20 cellular contexts compared by ENCODE assay signal in genomic region chr21:33076600-33077329, GRCh38. TPM values are rescaled to one million over a fixed set of nuclear protein-coding genes. Genes with fewer than 3 reads are reported as not detected.
A peak's percentile ranks its signal among the peaks of the same experiment; 100 is the strongest.
DNase-seq lines count a peak whose midpoint lies in the region; ATAC-seq and TF ChIP-seq lines count a peak whose summit lies in the region.
"Had no signal": no experiment of that assay in that cellular context is flagged by ENCODE, and none has a peak within 500 bp of the region (broad histone marks: within the 10 kb centered on the region; RNA-seq: fewer than 3 reads in every experiment).

No MANE protein-coding gene starts in this region.

- no peaks in the 10 kb centered on the region for H3K9me3 ChIP-seq in Loucy (ENCODE audit: insufficient read depth, low read depth, low read length)
- H3K9me3 ChIP-seq: HAP-1 had no signal

- H3K4me3 ChIP-seq in Loucy (ENCODE audit: low read length, poor library complexity, severe bottlenecking) (no peak overlapping the region), dorsolateral prefrontal cortex (peak overlapping the region in 3 of 59 donors; percentile 0 to 4 (median 2))
- H3K4me3 ChIP-seq: HAP-1 had no signal

- H3K27me3 ChIP-seq in Loucy (ENCODE audit: insufficient read depth, low read length, poor library complexity, severe bottlenecking) (no peaks in the 10 kb centered on the region), dorsolateral prefrontal cortex (peaks cover 0 to 36% (median 19%) of the 10 kb centered on the region in 45 donors)

- no peaks in the 10 kb centered on the region for H4K20me1 ChIP-seq in Loucy (ENCODE audit: insufficient read depth, low read length, poor library complexity, severe bottlenecking)

- H3K9me2 ChIP-seq in Loucy (replicated peaks; ENCODE audit: low read depth, low read length), result no peaks in the 10 kb centered on the region

- intact Hi-C loops in dorsolateral prefrontal cortex (cut with DNase I), result loop anchor here in 1 of 2 donors (5.0 to 10.0 kb wide), 2 partner anchors 102 to 139 kb away; no protein-coding TSS in a partner anchor

- no peak overlapping the region for H3K9ac ChIP-seq in Loucy (ENCODE audit: low read depth, low read length, poor library complexity, severe bottlenecking)

- peak overlapping the region; percentile 35 for H3K4me2 ChIP-seq in Loucy (ENCODE audit: low read depth, low read length, poor library complexity, severe bottlenecking)

- H3F3A ChIP-seq in Loucy (ENCODE audit: low read depth), result no peaks in the 10 kb centered on the region

- no peak for ATAC-seq in GM21367 (IDR thresholded peaks at IDR 0.05; ENCODE audit: unreplicated experiment)
- no peak for ATAC-seq in HG03175 (IDR thresholded peaks at IDR 0.05; ENCODE audit: unreplicated experiment)
- ATAC-seq: HepG2 had no signal

- no peaks in the 10 kb centered on the region for H3K36me3 Mint-ChIP-seq in activated naive CD4-positive, alpha-beta T cell treated with anti-CD3 and anti-CD28 coated beads, Interleukin-2, amount 10 ng/mL, durations not matched to agents 7 days and 5 days
- no peaks in the 10 kb centered on the region for H3K36me3 Mint-ChIP-seq in type B pancreatic cell
- H3K36me3 Mint-ChIP-seq: CD4-positive, CD25-positive, alpha-beta regulatory T cell; CD8-positive, alpha-beta memory T cell; IgD-negative memory B cell had no signal

- peaks cover 9% of the 10 kb centered on the region for H3K4me1 Mint-ChIP-seq in activated naive CD4-positive, alpha-beta T cell treated with anti-CD3 and anti-CD28 coated beads, Interleukin-2, amount 10 ng/mL, durations not matched to agents 7 days and 5 days
- H3K4me1 Mint-ChIP-seq in type B pancreatic cell (ENCODE audit: unreplicated experiment), result peaks cover 9% of the 10 kb centered on the region

- peaks cover 35% of the 10 kb centered on the region for H3K4me1 ChIP-seq in Loucy (ENCODE audit: insufficient read depth, low read length, poor library complexity, severe bottlenecking)

- no peak for TF ChIP-seq CTCF in Loucy (conservative IDR thresholded peaks at IDR 0.05; ENCODE audit: low read length)
- no peak for TF ChIP-seq CTCF in dorsolateral prefrontal cortex (IDR thresholded peaks at IDR 0.05 in 54 of 56, conservative IDR thresholded peaks at IDR 0.05 in 2 of 56; ENCODE audit: low read depth in 1 of 56, partially characterized antibody in 56 of 56)
- TF ChIP-seq CTCF in type B pancreatic cell (conservative IDR thresholded peaks at IDR 0.05), result no peak

- H3K27ac ChIP-seq in dorsolateral prefrontal cortex, result peak overlapping the region in 46 of 59 donors; percentile 12 to 94 (median 80)

- peaks cover 76% of the 10 kb centered on the region for H3K27me3 Mint-ChIP-seq in activated naive CD4-positive, alpha-beta T cell treated with anti-CD3 and anti-CD28 coated beads, Interleukin-2, amount 10 ng/mL, durations not matched to agents 7 days and 5 days
- peaks cover 79% of the 10 kb centered on the region for H3K27me3 Mint-ChIP-seq in type B pancreatic cell

- H3K27ac Mint-ChIP-seq in activated naive CD4-positive, alpha-beta T cell treated with anti-CD3 and anti-CD28 coated beads, Interleukin-2, amount 10 ng/mL, durations not matched to agents 7 days and 5 days, result peak overlapping the region; percentile 39
- H3K27ac Mint-ChIP-seq in type B pancreatic cell, result peak overlapping the region; percentile 80
- H3K27ac Mint-ChIP-seq: B cell; CD4-positive, CD25-positive, alpha-beta regulatory T cell; CD8-positive, alpha-beta memory T cell; IgD-negative memory B cell had no signal

- no peaks in the 10 kb centered on the region for H3K9me3 Mint-ChIP-seq in activated naive CD4-positive, alpha-beta T cell treated with anti-CD3 and anti-CD28 coated beads, Interleukin-2, amount 10 ng/mL, durations not matched to agents 7 days and 5 days
- H3K9me3 Mint-ChIP-seq in type B pancreatic cell, result no peaks in the 10 kb centered on the region
- H3K9me3 Mint-ChIP-seq: CD4-positive, CD25-positive, alpha-beta regulatory T cell; IgD-negative memory B cell had no signal

- CTCF ChIA-PET in activated naive CD4-positive, alpha-beta T cell treated with anti-CD3 and anti-CD28 coated beads, Interleukin-2, amount 10 ng/mL, durations not matched to agents 7 days and 5 days (lab: Charles Lee), result no interaction called here

- H3K36me3 ChIP-seq in Loucy (ENCODE audit: insufficient read depth, low read length), result no peaks in the 10 kb centered on the region
- H3K36me3 ChIP-seq: HAP-1 had no signal

- H2AFZ ChIP-seq in Loucy (ENCODE audit: low read length), result no peak overlapping the region

- no peak for DNase-seq in activated naive CD4-positive, alpha-beta T cell treated with anti-CD3 and anti-CD28 coated beads, Interleukin-2, amount 10 ng/mL, durations not matched to agents 7 days and 5 days
- no peak for DNase-seq in activated naive CD4-positive, alpha-beta T cell (lab: John Stamatoyannopoulos, UW)
- DNase-seq in dorsolateral prefrontal cortex, result no peak
- no peak for DNase-seq in type B pancreatic cell (ENCODE audit: extremely low spot score, unreplicated experiment)
- no peak for DNase-seq in HT-29 (ENCODE audit: low spot score)
- DNase-seq: 8988T; CD4-positive, CD25-positive, alpha-beta regulatory T cell; CD8-positive, alpha-beta memory T cell; COR-L47; DMS 273 treated with DMSO at 0.1 percent for 48 hours; DMS53; GOT3; KBM-7 had no signal

- no peak overlapping the region for H3K4me3 Mint-ChIP-seq in activated naive CD4-positive, alpha-beta T cell treated with anti-CD3 and anti-CD28 coated beads, Interleukin-2, amount 10 ng/mL, durations not matched to agents 7 days and 5 days
- H3K4me3 Mint-ChIP-seq in type B pancreatic cell, result no peak overlapping the region
- H3K4me3 Mint-ChIP-seq: B cell; CD4-positive, CD25-positive, alpha-beta regulatory T cell; CD8-positive, alpha-beta memory T cell; IgD-negative memory B cell had no signal

- H3K79me2 ChIP-seq in Loucy (ENCODE audit: insufficient read depth, low read length), result no peaks in the 10 kb centered on the region

RNA-seq across cellular contexts. Expression of gene OLIG1, which starts 6.8 kb away (rescaled TPM):
- total RNA-seq in dorsolateral prefrontal cortex (100 to 1,000 TPM in 77 of 120 experiments, 10 to 100 TPM in 43; 30.7 to 365 (median 119) TPM), type B pancreatic cell (ENCODE audit: low replicate concordance) (2.0 and 2.8 TPM in 2 replicates)
- total RNA-seq in HT-29 (2014; rRNA removed; shearing (Covaris generic)), result not detected in 2 replicates
- total RNA-seq: B cell; CD4-positive, CD25-positive, alpha-beta regulatory T cell; CD8-positive, alpha-beta memory T cell; HepG2 had no signal

RNA-seq across cellular contexts. Expression of gene OLIG2, which starts 51.0 kb away (rescaled TPM):
- 100 to 1,000 TPM in 2 of 120 experiments, 10 to 100 TPM in 118; 13.9 to 165 (median 45.4) TPM for total RNA-seq in dorsolateral prefrontal cortex
- 1.4 TPM in 1 of 2 replicates, not detected in the other for total RNA-seq in type B pancreatic cell (ENCODE audit: low replicate concordance)
- total RNA-seq in HT-29 (2014; rRNA removed; shearing (Covaris generic)), result not detected in 2 replicates
- total RNA-seq: B cell; CD4-positive, CD25-positive, alpha-beta regulatory T cell; CD8-positive, alpha-beta memory T cell; HepG2 had no signal
